17 cellular contexts compared by ENCODE assay signal in the genomic region with DNA sequence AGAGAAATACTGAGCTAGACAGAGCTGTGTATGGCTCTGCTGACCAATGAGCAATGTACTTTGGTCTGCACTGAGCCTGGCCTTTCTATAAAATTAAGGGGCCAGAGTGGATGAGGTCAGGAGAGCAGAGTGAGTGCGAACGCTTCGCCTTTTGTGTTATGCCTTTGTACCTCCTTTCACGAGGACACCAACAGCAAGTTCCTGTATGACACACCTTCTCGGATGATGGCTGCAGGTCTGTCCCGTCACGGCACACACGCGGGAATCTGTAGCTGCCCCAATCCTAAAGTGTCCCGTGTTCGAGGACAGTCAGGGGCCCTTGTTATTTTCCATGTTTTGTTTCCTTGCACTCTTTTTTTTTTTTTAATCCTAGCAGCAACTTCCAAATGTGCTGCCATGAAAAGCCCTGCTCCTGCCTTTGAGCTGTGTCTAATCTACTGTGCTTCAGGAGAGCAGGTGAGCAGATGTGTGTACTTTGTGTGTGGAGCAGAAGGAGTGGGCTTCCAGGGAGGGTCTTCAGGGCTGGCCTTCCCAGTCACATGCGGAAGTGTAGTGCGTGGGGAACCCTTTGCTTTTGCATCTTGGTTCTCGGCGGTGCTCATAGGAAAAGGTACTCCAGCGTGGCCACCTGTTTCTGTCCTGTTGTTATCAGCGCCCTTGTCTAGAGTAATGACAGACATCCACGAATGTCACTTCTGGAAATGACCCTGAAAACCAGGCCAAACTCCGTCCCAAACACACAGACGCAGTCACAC.
"Had no signal": no experiment of that assay in that cellular context is flagged by ENCODE, and none has a peak within 500 bp of the region (broad histone marks: within the 10 kb centered on the region; RNA-seq: fewer than 3 reads in every experiment).

No MANE protein-coding gene starts in this region.

- DNase-seq: activated CD4-positive, alpha-beta T cell treated with anti-CD3 and anti-CD28 coated beads, Interleukin-2, amount 50 U/mL, for 4 hours; activated T-cell treated with anti-CD3 and anti-CD28 coated beads, Interleukin-2, amount 50 U/mL, for 1 hour; amniotic stem cell; brain microvascular endothelial cell; cerebellar nuclear complex; effector memory CD4-positive, alpha-beta T cell; foreskin melanocyte; lower lobe of right lung; small intestine; stimulated activated CD4-positive, alpha-beta T cell treated with anti-CD3 and anti-CD28 coated beads, Interleukin-4, amount 100 ng/mL, for 4 hours; stimulated activated naive CD8-positive, alpha-beta T cell treated with anti-CD3 and anti-CD28 coated beads, Interleukin-15, Interleukin-2, amounts not matched to agents 100 U/mL and 50 U/mL, for 24 hours had no signal

- H3K9me3 ChIP-seq: lower lobe of right lung, neutrophil had no signal

- H3K27me3 ChIP-seq: brain microvascular endothelial cell, neutrophil had no signal

- H3K27me3 Mint-ChIP-seq: activated naive CD4-positive, alpha-beta T cell treated with anti-CD3 and anti-CD28 coated beads, Interleukin-2, amount 50 U/mL, for 24 hours had no signal

- ATAC-seq: activated CD4-positive, CD25-positive, alpha-beta regulatory T cell treated with anti-CD3 and anti-CD28 coated beads, Interleukin-2, amount 50 U/mL, for 24 hours; left colon; lower lobe of right lung; stimulated activated naive CD8-positive, alpha-beta T cell treated with anti-CD3 and anti-CD28 coated beads, Interleukin-15, Interleukin-2, amounts not matched to agents 100 U/mL and 50 U/mL, for 24 hours had no signal

- H3K27ac ChIP-seq: brain microvascular endothelial cell, lower lobe of right lung, neutrophil had no signal

- H3K36me3 ChIP-seq: brain microvascular endothelial cell, lower lobe of right lung, neutrophil had no signal

- H3K4me3 Mint-ChIP-seq: activated naive CD4-positive, alpha-beta T cell treated with anti-CD3 and anti-CD28 coated beads, Interleukin-2, amount 50 U/mL, for 24 hours; dendritic cell treated with granulocyte-macrophage colony-stimulating factor and Interleukin-4, amounts not matched to agents 40 ng/mL and 50 ng/mL, for 4 days; mesothelial cell of epicardium had no signal

- H3K27ac Mint-ChIP-seq: activated naive CD4-positive, alpha-beta T cell treated with anti-CD3 and anti-CD28 coated beads, Interleukin-2, amount 50 U/mL, for 24 hours; dendritic cell treated with granulocyte-macrophage colony-stimulating factor and Interleukin-4, amounts not matched to agents 40 ng/mL and 50 ng/mL, for 4 days; mesothelial cell of epicardium had no signal

- H3K9me3 Mint-ChIP-seq: activated naive CD4-positive, alpha-beta T cell treated with anti-CD3 and anti-CD28 coated beads, Interleukin-2, amount 50 U/mL, for 24 hours; mesothelial cell of epicardium had no signal

- H3K4me3 ChIP-seq: lower lobe of right lung had no signal

- H3K4me1 Mint-ChIP-seq: activated naive CD4-positive, alpha-beta T cell treated with anti-CD3 and anti-CD28 coated beads, Interleukin-2, amount 50 U/mL, for 24 hours had no signal

- H3K36me3 Mint-ChIP-seq: activated naive CD4-positive, alpha-beta T cell treated with anti-CD3 and anti-CD28 coated beads, Interleukin-2, amount 50 U/mL, for 24 hours; mesothelial cell of epicardium had no signal

- FAIRE-seq: small intestine had no signal
